ENCODE assay signal across 8 cellular contexts in genomic region chr19:8592231-8593009, GRCh38.
DNase-seq lines count a peak whose midpoint lies in the region; ATAC-seq and TF ChIP-seq lines count a peak whose summit lies in the region.

No MANE protein-coding gene starts in this region.

- ATAC-seq in RWPE2 (ENCODE audit: low read depth) (peak; percentile 87), HG02840 (IDR thresholded peaks at IDR 0.05; ENCODE audit: low FRiP score, unreplicated experiment) (no peak), GM21526 (IDR thresholded peaks at IDR 0.05; ENCODE audit: low FRiP score, unreplicated experiment) (no peak)

- no peaks in the 10 kb centered on the region for H3K4me1 ChIP-seq in RWPE2 (ENCODE audit: insufficient read depth, poor library complexity, severe bottlenecking)
- H3K4me1 ChIP-seq in neuron (ENCODE audit: insufficient read depth, low read length) = no peaks in the 10 kb centered on the region

- H3K9me3 ChIP-seq in RWPE2 (ENCODE audit: severe bottlenecking) (no peaks in the 10 kb centered on the region), neuron (ENCODE audit: low read length) (peaks cover 9% of the 10 kb centered on the region)

- H3K27me3 ChIP-seq in RWPE2 (ENCODE audit: insufficient read depth, poor library complexity, severe bottlenecking) (no peaks in the 10 kb centered on the region), neuron (ENCODE audit: insufficient read depth, low read length) (no peaks in the 10 kb centered on the region)

- H3K4me3 ChIP-seq in RWPE2 (ENCODE audit: severe bottlenecking) = peak overlapping the region; percentile 19
- H3K4me3 ChIP-seq in neuron (ENCODE audit: low read length) = peak overlapping the region; percentile 28

- H3K27ac ChIP-seq in RWPE2 (ENCODE audit: poor library complexity, severe bottlenecking) = no peak overlapping the region

- DNase-seq in EL (peak; percentile 70), RWPE2 (ENCODE audit: low spot score) (peak; percentile 92), globus pallidus (ENCODE audit: low spot score) (peak; percentile 70)
- DNase-seq in activated gamma-delta T cell treated with anti-CD3 and anti-CD28 coated beads, Interleukin-2, amount 50 U/mL, for 16 hours (ENCODE audit: low read depth) = peak; percentile 89
- DNase-seq in stimulated activated naive CD4-positive, alpha-beta T cell (lab: John Stamatoyannopoulos, UW) = peak; percentile 94 to 99 (median 97)

- H2AFZ ChIP-seq in neuron (ENCODE audit: low read depth, low read length) = no peak overlapping the region

- TF ChIP-seq CTCF in RWPE2 (IDR thresholded peaks at IDR 0.05; ENCODE audit: poor library complexity, severe bottlenecking) = no peak

- no peaks in the 10 kb centered on the region for H3K36me3 ChIP-seq in RWPE2 (ENCODE audit: low read depth)
- H3K36me3 ChIP-seq in neuron (ENCODE audit: insufficient read depth, low read length) = peaks cover 24% of the 10 kb centered on the region
